8 cellular contexts compared by ENCODE assay signal in the genomic region with DNA sequence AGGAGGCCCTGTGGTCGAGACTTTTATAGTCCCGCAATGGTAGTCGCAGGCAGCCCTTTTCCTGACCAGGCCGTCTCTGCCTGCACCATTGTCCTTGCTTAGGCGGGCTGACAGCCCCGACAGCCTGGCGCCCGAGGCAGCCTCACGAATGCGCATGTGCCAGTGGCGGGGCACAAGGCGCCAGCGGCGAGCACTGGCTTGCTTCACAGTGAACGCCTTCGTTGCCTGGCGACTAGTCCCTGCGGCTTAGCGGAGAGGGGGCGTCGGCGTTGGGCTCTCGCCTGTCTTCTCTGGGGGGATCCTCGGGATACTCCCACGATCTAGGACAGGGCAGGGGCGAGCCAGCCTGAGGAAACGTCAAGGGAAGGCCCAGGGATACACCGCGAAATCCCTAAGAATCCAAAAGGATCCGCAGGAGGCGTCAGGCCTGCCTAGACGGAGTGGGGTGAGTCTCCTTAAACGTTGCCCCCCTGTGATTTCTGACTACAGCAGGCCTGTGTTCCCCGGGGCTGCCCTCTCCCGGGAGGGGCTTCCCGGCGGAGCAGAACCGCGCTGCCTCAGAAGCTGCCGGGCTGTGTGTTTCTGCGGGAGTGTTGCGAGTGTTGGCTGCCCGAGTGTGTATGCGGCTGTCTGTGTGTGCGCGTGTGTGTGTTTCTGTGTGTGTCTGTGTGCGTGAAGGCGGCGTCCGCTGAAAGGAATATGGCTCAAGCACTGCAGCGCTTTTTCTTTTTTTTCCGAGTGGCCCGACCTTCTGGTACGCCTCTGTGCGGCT. TPM values are rescaled to one million over a fixed set of nuclear protein-coding genes. Genes with fewer than 3 reads are reported as not detected.
DNase-seq lines count a peak whose midpoint lies in the region; ATAC-seq and TF ChIP-seq lines count a peak whose summit lies in the region.

No MANE protein-coding gene starts in this region.

- CTCF ChIA-PET in A673 (lab: Charles Lee) = no interaction called here

- TF ChIP-seq CTCF in A673 (conservative IDR thresholded peaks at IDR 0.05; ENCODE audit: low read depth, low read length) = no peak
- no peak for TF ChIP-seq CTCF in chondrocyte (IDR thresholded peaks at IDR 0.05)

- H3K36me3 ChIP-seq in A673 (ENCODE audit: insufficient read depth, low read length, poor library complexity, severe bottlenecking) = no peaks in the 10 kb centered on the region

- intact Hi-C loops in A673 (cut with micrococcal nuclease; ENCODE audit: unreplicated experiment) = loop anchor here (10.0 kb wide), 1 partner anchor 58 kb away; no protein-coding TSS in a partner anchor

- H3K9me3 Mint-ChIP-seq in chondrocyte (ENCODE audit: low read depth) = peaks cover 24% of the 10 kb centered on the region
- peaks cover 0 to 6% of the 10 kb centered on the region in 2 donors for H3K9me3 Mint-ChIP-seq in stimulated activated naive B cell treated with anti-CD40 and anti-IgM and Interleukin-4, amounts not matched to agents 10 μg/mL and 1 μg/mL and 100 μg/mL, for 72 hours

- no peak overlapping the region for H3K27ac Mint-ChIP-seq in chondrocyte (ENCODE audit: unreplicated experiment)
- peak overlapping the region; percentile 25 for H3K27ac Mint-ChIP-seq in stimulated activated naive B cell treated with anti-CD40 and anti-IgM and Interleukin-4, amounts not matched to agents 10 μg/mL and 1 μg/mL and 100 μg/mL, for 72 hours

- peak overlapping the region; percentile 28 for H3K4me3 ChIP-seq in A673 (ENCODE audit: low read depth, low read length, poor library complexity, severe bottlenecking)

- no peaks in the 10 kb centered on the region for H3K9me3 ChIP-seq in A673 (ENCODE audit: low read depth, low read length, poor library complexity, severe bottlenecking)

- POLR2A ChIA-PET in A673 (lab: Charles Lee; ENCODE audit: low non-redundant PET) = no interaction called here

- H3K4me3 Mint-ChIP-seq in chondrocyte (ENCODE audit: unreplicated experiment) = no peak overlapping the region
- H3K4me3 Mint-ChIP-seq in stimulated activated naive B cell treated with anti-CD40 and anti-IgM and Interleukin-4, amounts not matched to agents 10 μg/mL and 1 μg/mL and 100 μg/mL, for 72 hours = peak overlapping the region; percentile 72 to 86

- no TSS peak for BruUV-seq in A673 (replicated peaks; lab: Mats Ljungman, UMichigan)

- peak; percentile 62 for DNase-seq in A673 (ENCODE audit: low spot score)
- peak; percentile 5 for DNase-seq in HuH-7 (ENCODE audit: low spot score)
- peak; percentile 84 for DNase-seq in chondrocyte (ENCODE audit: low spot score)
- DNase-seq in stimulated activated naive B cell treated with anti-CD40 and anti-IgM and Interleukin-4, amounts not matched to agents 10 μg/mL and 1 μg/mL and 100 μg/mL, for 72 hours = no peak
- DNase-seq in SW480 (ENCODE audit: low spot score) = no peak
- no peak for DNase-seq in glomerular visceral epithelial cell (ENCODE audit: extremely low spot score)
- DNase-seq in OCI-M1 (lab: John Stamatoyannopoulos, UW) = no peak

- peaks cover 14% of the 10 kb centered on the region for H3K27me3 Mint-ChIP-seq in chondrocyte (ENCODE audit: low read depth)
- peaks cover 78 to 82% of the 10 kb centered on the region in 2 donors for H3K27me3 Mint-ChIP-seq in stimulated activated naive B cell treated with anti-CD40 and anti-IgM and Interleukin-4, amounts not matched to agents 10 μg/mL and 1 μg/mL and 100 μg/mL, for 72 hours

- H3K36me3 Mint-ChIP-seq in chondrocyte (ENCODE audit: low read depth) = no peaks in the 10 kb centered on the region
- H3K36me3 Mint-ChIP-seq in stimulated activated naive B cell treated with anti-CD40 and anti-IgM and Interleukin-4, amounts not matched to agents 10 μg/mL and 1 μg/mL and 100 μg/mL, for 72 hours = peaks cover 3 to 4% of the 10 kb centered on the region in 2 donors

- H3K27me3 ChIP-seq in A673 (replicated peaks; ENCODE audit: insufficient read depth, low read depth, low read length, poor library complexity) (no peaks in the 10 kb centered on the region), layer of hippocampus (ENCODE audit: control insufficient read depth, insufficient read depth, low read length) (no peaks in the 10 kb centered on the region)

- peak; percentile 61 to 77 for ATAC-seq in stimulated activated naive B cell treated with anti-CD40 and anti-IgM and Interleukin-4, amounts not matched to agents 10 μg/mL and 1 μg/mL and 100 μg/mL, for 72 hours (replicated peaks)

- no peaks in the 10 kb centered on the region for H3K4me1 ChIP-seq in A673 (ENCODE audit: insufficient read depth, low read length, poor library complexity, severe bottlenecking)

- H3K27ac ChIP-seq in A673 (ENCODE audit: low read depth, low read length, poor library complexity, severe bottlenecking) = no peak overlapping the region
- peak overlapping the region; percentile 20 for H3K27ac ChIP-seq in layer of hippocampus (ENCODE audit: low read depth, low read length)

- H3K4me1 Mint-ChIP-seq in chondrocyte (ENCODE audit: low read depth) = no peaks in the 10 kb centered on the region
- H3K4me1 Mint-ChIP-seq in stimulated activated naive B cell treated with anti-CD40 and anti-IgM and Interleukin-4, amounts not matched to agents 10 μg/mL and 1 μg/mL and 100 μg/mL, for 72 hours = peaks cover 1 to 24% of the 10 kb centered on the region in 2 donors

RNA-seq across cellular contexts. Expression of gene ZNF273, which starts 20.5 kb away (rescaled TPM):
- total RNA-seq in A673 (2021) = 10.1 and 11.5 TPM in 2 replicates
- 1.5 to 3.4 TPM (median 1.7 TPM) in 3 replicates for total RNA-seq in chondrocyte

Comparison
In these comparisons a context has a peak if more than half of its experiments do, and no peak if none do; other contexts are left out.
1. DNase-seq: peak in A673 (single experiment), HuH-7 (single experiment) and chondrocyte (single experiment); none in stimulated activated naive B cell treated with anti-CD40 and anti-IgM and Interleukin-4, amounts not matched to agents 10 μg/mL and 1 μg/mL and 100 μg/mL, for 72 hours (single experiment), SW480 (single experiment), glomerular visceral epithelial cell (single experiment) and OCI-M1 (single experiment).